In genomic region chr4:18020671-18021469, GRCh38 we compare ENCODE assay signal across 1 cellular context.
TF ChIP-seq lines count a peak whose summit lies in the region.

No MANE protein-coding gene starts in this region.

TF ChIP-seq in GM12878, 131 proteins besides CTCF, POLR2A, EP300 and RAD21 (continued from another document):
- TF ChIP-seq EGR1 (IDR thresholded peaks at IDR 0.05; ENCODE audit: borderline replicate concordance in 1 of 2, low read depth in 2 of 2, low read length in 2 of 2) (peak in 1 of 2 experiments; percentile 55; a peak in 2 of 3 replicates), ZNF622 (IDR thresholded peaks at IDR 0.05) (no peak), ZNF274 (IDR thresholded peaks at IDR 0.05; ENCODE audit: insufficient read depth, insufficient read length) (no peak), SMAD5 (IDR thresholded peaks at IDR 0.05; ENCODE audit: low read depth) (no peak), E2F4 (IDR thresholded peaks at IDR 0.05; ENCODE audit: low read depth, low read length) (no peak), BMI1 (IDR thresholded peaks at IDR 0.05; ENCODE audit: borderline replicate concordance) (peak; percentile 81), EZH2 (IDR thresholded peaks at IDR 0.05; ENCODE audit: borderline replicate concordance, control insufficient read depth, low read depth, low read length) (no peak), ESRRA (IDR thresholded peaks at IDR 0.05; ENCODE audit: low read length) (no peak), CHD1 (IDR thresholded peaks at IDR 0.05; ENCODE audit: low read depth, low read length) (no peak), TARDBP (IDR thresholded peaks at IDR 0.05; ENCODE audit: borderline replicate concordance) (no peak), USF1 (IDR thresholded peaks at IDR 0.05; ENCODE audit: borderline replicate concordance, extremely low read length, insufficient read depth, low read depth, low read length) (peak; percentile 50), ZBTB11 (CRISPR knock-in tag; IDR thresholded peaks at IDR 0.05) (no peak), RAD51 (IDR thresholded peaks at IDR 0.05) (peak; percentile 42; the same call in 1 of the 2 replicates), GABPA (IDR thresholded peaks at IDR 0.05; ENCODE audit: low read depth) (no peak), BCL3 (IDR thresholded peaks at IDR 0.05; ENCODE audit: borderline replicate concordance, insufficient read depth, low read depth, low read length, poor library complexity, severe bottlenecking) (no peak), MTA3 (IDR thresholded peaks at IDR 0.05; ENCODE audit: borderline replicate concordance, low read length) (no peak), MYB (IDR thresholded peaks at IDR 0.05; ENCODE audit: borderline replicate concordance, low read depth, low read length) (no peak), PKNOX1 (IDR thresholded peaks at IDR 0.05) (peak; percentile 33; the same call in 1 of the 2 replicates), HCFC1 (IDR thresholded peaks at IDR 0.05; ENCODE audit: low read length) (no peak), PML (IDR thresholded peaks at IDR 0.05; ENCODE audit: low read length) (no peak), NFYA (IDR thresholded peaks at IDR 0.05; ENCODE audit: borderline replicate concordance, low read depth, low read length) (no peak), NFIC (IDR thresholded peaks at IDR 0.05; ENCODE audit: low read depth, low read length) (no peak), SMARCA5 (IDR thresholded peaks at IDR 0.05) (no peak), RUNX3 (IDR thresholded peaks at IDR 0.05; ENCODE audit: low read length) (no peak), RCOR1 (conservative IDR thresholded peaks at IDR 0.05; ENCODE audit: low read depth, low read length) (no peak), BRCA1 (IDR thresholded peaks at IDR 0.05; ENCODE audit: low read depth, low read length) (no peak), POU2F2 (IDR thresholded peaks at IDR 0.05; ENCODE audit: borderline replicate concordance, low read depth, low read length) (no peak), GATAD2B (conservative IDR thresholded peaks at IDR 0.05; ENCODE audit: low read depth) (peak; percentile 71; the same call in 1 of the 2 replicates), HDAC6 (IDR thresholded peaks at IDR 0.05; ENCODE audit: unreplicated experiment) (no peak), MYC (IDR thresholded peaks at IDR 0.05; ENCODE audit: insufficient read depth, insufficient read length, insufficient replicate concordance, low read length, severe bottlenecking) (no peak), ZBTB4 (CRISPR knock-in tag; IDR thresholded peaks at IDR 0.05) (no peak), POLR2AphosphoS2 (IDR thresholded peaks at IDR 0.05; ENCODE audit: low read depth, low read length) (no peak), HDGF (IDR thresholded peaks at IDR 0.05) (no peak), KAT2A (conservative IDR thresholded peaks at IDR 0.05; ENCODE audit: control insufficient read depth, low read depth, low read length) (no peak), IKZF1 (conservative IDR thresholded peaks at IDR 0.05) (no peak; the same call in none of the 2 replicates), RFX5 (IDR thresholded peaks at IDR 0.05; ENCODE audit: low read depth, low read length) (no peak), IRF3 (IDR thresholded peaks at IDR 0.05) (no peak), SUZ12 (IDR thresholded peaks at IDR 0.05; ENCODE audit: unreplicated experiment) (no peak), NR2F1 (conservative IDR thresholded peaks at IDR 0.05) (no peak), SIX5 (IDR thresholded peaks at IDR 0.05; ENCODE audit: low read depth, low read length, severe bottlenecking) (no peak), SMC3 (IDR thresholded peaks at IDR 0.05; ENCODE audit: borderline replicate concordance, low read length) (no peak), WRNIP1 (IDR thresholded peaks at IDR 0.05; ENCODE audit: borderline replicate concordance, low read depth, low read length) (0 out of 2 replicates have a peak, but pooled peaks have one; percentile 43), MXI1 (IDR thresholded peaks at IDR 0.05; ENCODE audit: low read depth, low read length) (peak; percentile 35; the same call in 1 of the 2 replicates)
- TF ChIP-seq, protein P1, sequence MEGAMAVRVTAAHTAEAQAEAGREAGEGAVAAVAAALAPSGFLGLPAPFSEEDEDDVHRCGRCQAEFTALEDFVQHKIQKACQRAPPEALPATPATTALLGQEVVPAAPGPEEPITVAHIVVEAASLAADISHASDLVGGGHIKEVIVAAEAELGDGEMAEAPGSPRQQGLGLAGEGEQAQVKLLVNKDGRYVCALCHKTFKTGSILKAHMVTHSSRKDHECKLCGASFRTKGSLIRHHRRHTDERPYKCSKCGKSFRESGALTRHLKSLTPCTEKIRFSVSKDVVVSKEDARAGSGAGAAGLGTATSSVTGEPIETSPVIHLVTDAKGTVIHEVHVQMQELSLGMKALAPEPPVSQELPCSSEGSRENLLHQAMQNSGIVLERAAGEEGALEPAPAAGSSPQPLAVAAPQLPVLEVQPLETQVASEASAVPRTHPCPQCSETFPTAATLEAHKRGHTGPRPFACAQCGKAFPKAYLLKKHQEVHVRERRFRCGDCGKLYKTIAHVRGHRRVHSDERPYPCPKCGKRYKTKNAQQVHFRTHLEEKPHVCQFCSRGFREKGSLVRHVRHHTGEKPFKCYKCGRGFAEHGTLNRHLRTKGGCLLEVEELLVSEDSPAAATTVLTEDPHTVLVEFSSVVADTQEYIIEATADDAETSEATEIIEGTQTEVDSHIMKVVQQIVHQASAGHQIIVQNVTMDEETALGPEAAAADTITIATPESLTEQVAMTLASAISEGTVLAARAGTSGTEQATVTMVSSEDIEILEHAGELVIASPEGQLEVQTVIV (IDR thresholded peaks at IDR 0.05; ENCODE audit: borderline replicate concordance, partially characterized antibody), result no peak
- TF ChIP-seq, protein P2, sequence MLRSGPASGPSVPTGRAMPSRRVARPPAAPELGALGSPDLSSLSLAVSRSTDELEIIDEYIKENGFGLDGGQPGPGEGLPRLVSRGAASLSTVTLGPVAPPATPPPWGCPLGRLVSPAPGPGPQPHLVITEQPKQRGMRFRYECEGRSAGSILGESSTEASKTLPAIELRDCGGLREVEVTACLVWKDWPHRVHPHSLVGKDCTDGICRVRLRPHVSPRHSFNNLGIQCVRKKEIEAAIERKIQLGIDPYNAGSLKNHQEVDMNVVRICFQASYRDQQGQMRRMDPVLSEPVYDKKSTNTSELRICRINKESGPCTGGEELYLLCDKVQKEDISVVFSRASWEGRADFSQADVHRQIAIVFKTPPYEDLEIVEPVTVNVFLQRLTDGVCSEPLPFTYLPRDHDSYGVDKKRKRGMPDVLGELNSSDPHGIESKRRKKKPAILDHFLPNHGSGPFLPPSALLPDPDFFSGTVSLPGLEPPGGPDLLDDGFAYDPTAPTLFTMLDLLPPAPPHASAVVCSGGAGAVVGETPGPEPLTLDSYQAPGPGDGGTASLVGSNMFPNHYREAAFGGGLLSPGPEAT (IDR thresholded peaks at IDR 0.05; ENCODE audit: low read depth), result peak; percentile 69
- TF ChIP-seq, protein P3, sequence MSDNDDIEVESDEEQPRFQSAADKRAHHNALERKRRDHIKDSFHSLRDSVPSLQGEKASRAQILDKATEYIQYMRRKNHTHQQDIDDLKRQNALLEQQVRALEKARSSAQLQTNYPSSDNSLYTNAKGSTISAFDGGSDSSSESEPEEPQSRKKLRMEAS (IDR thresholded peaks at IDR 0.05; ENCODE audit: low read depth, low read length), result 0 out of 2 replicates have a peak, but pooled peaks have one; percentile 16
